19 cellular contexts compared by ENCODE assay signal in genomic region chr7:37420931-37421330, GRCh38. TPM values are rescaled to one million over a fixed set of nuclear protein-coding genes. Genes with fewer than 3 reads are reported as not detected.
DNase-seq lines count a peak whose midpoint lies in the region; ATAC-seq and TF ChIP-seq lines count a peak whose summit lies in the region.
"Had no signal": no experiment of that assay in that cellular context is flagged by ENCODE, and none has a peak within 500 bp of the region (broad histone marks: within the 10 kb centered on the region; RNA-seq: fewer than 3 reads in every experiment).

No MANE protein-coding gene starts in this region.

- H3K36me3 ChIP-seq in right atrium auricular region, result no peaks in the 10 kb centered on the region
- H3K36me3 ChIP-seq: adrenal gland, thyroid gland had no signal

- H3K4me1 ChIP-seq in right atrium auricular region, result peaks cover 0 to 54% of the 10 kb centered on the region in 2 donors
- H3K4me1 ChIP-seq: psoas muscle had no signal

- no peak overlapping the region for H3K4me3 Mint-ChIP-seq in immature natural killer cell
- H3K4me3 Mint-ChIP-seq: nephron had no signal

- no peaks in the 10 kb centered on the region for H3K9me3 ChIP-seq in right atrium auricular region
- H3K9me3 ChIP-seq: adrenal gland, psoas muscle, thyroid gland had no signal

- peaks cover 43 to 69% of the 10 kb centered on the region in 2 donors for H3K4me1 Mint-ChIP-seq in immature natural killer cell

- no peak for TF ChIP-seq CTCF in right atrium auricular region (IDR thresholded peaks at IDR 0.05)

- no peaks in the 10 kb centered on the region for H3K9me3 Mint-ChIP-seq in immature natural killer cell
- H3K9me3 Mint-ChIP-seq: nephron had no signal

- H3K27ac Mint-ChIP-seq in immature natural killer cell, result no peak overlapping the region

- H3K36me3 Mint-ChIP-seq in immature natural killer cell, result peaks cover 0 to 5% (median 0%) of the 10 kb centered on the region in 3 donors

- H3K27ac ChIP-seq in right atrium auricular region, result peak overlapping the region in 1 of 2 donors; percentile 46
- H3K27ac ChIP-seq: C4-2B, psoas muscle, SK-N-MC had no signal

- no peak overlapping the region for H3K4me3 ChIP-seq in right atrium auricular region
- H3K4me3 ChIP-seq: adrenal gland, psoas muscle, SK-N-MC, thyroid gland had no signal

- intact Hi-C loops in Right ventricle myocardium superior (cut with DNase I), result no loop called here

- ATAC-seq in Right ventricle myocardium superior (ENCODE audit: poor library complexity), result peak; percentile 49
- no peak for ATAC-seq in GM18505 (IDR thresholded peaks at IDR 0.05; ENCODE audit: unreplicated experiment)
- ATAC-seq: Panc1 had no signal

- DNase-seq in Right ventricle myocardium superior, result no peak
- DNase-seq in right atrium auricular region (ENCODE audit: low spot score), result no peak
- DNase-seq in globus pallidus (ENCODE audit: low spot score), result peak; percentile 76
- DNase-seq in putamen (ENCODE audit: low spot score), result peak; percentile 57
- no peak for DNase-seq in NK-92 (lab: John Stamatoyannopoulos, UW; ENCODE audit: unreplicated experiment)
- no peak for DNase-seq in A172 (ENCODE audit: low spot score)
- no peak for DNase-seq in immature natural killer cell
- DNase-seq: adrenal gland, mesenchymal stem cell, NCI-H1092, NCI-H526 treated with DMSO at 0.1 percent for 48 hours, psoas muscle, T1000, thyroid gland had no signal

- no peaks in the 10 kb centered on the region for H3K27me3 Mint-ChIP-seq in immature natural killer cell (ENCODE audit: low read depth in 3 of 3)

- no peak for TF ChIP-seq POLR2A in GM18505 (IDR thresholded peaks at IDR 0.05; ENCODE audit: borderline replicate concordance, extremely low read depth, insufficient read depth, insufficient read length)

- H3K27me3 ChIP-seq in right atrium auricular region, result no peaks in the 10 kb centered on the region
- H3K27me3 ChIP-seq: adrenal gland, thyroid gland had no signal

RNA-seq across cellular contexts. Expression of gene ELMO1, which starts 27.7 kb away (rescaled TPM):
- total RNA-seq in Right ventricle myocardium superior (11.9 TPM), right atrium auricular region (10 to 100 TPM; 24.4 to 45.1 TPM)
- total RNA-seq in A172 (2014; rRNA removed; shearing (Covaris generic)), result 12.9 and 24.0 TPM in 2 replicates
- 10 to 100 TPM; 31.9 to 65.9 (median 53.1) TPM for polyA plus RNA-seq in immature natural killer cell

Comparison
In these comparisons a context has a peak if more than half of its experiments do, and no peak if none do; other contexts are left out.
1. DNase-seq: peak in globus pallidus (single experiment) and putamen (single experiment); none in Right ventricle myocardium superior (single experiment), right atrium auricular region (single experiment), NK-92 (single experiment), A172 (single experiment) and immature natural killer cell (0 of 3).